7 cellular contexts compared by ENCODE assay signal in genomic region chr9:136278221-136278620, GRCh38. TPM values are rescaled to one million over a fixed set of nuclear protein-coding genes. Genes with fewer than 3 reads are reported as not detected.
"Had no signal": no experiment of that assay in that cellular context is flagged by ENCODE, and none has a peak within 500 bp of the region (broad histone marks: within the 10 kb centered on the region; RNA-seq: fewer than 3 reads in every experiment).

No MANE protein-coding gene starts in this region.

- FAIRE-seq: HepG2, HTR-8/SVneo, K562 had no signal

- H3K27ac ChIP-seq: HL-60 had no signal

- H3K4me3 ChIP-seq: K562 had no signal

- DNase-seq: IMR-90, KBM-7 had no signal

- ATAC-seq: HepG2, K562 had no signal

RNA-seq across cellular contexts. Expression of gene CCDC187, which starts 25.7 kb away (rescaled TPM):
- total RNA-seq: IMR-90, K562 had no signal
- polyA plus RNA-seq: IMR-90, K562 had no signal

RNA-seq across cellular contexts. Expression of gene GPSM1, which starts 49.1 kb away (rescaled TPM):
- polyA plus RNA-seq: IgD-negative memory B cell had no signal
